In genomic region chr6:108562503-108562993, GRCh38 we compare ENCODE assay signal across 8 cellular contexts. TPM values are rescaled to one million over a fixed set of nuclear protein-coding genes. Genes with fewer than 3 reads are reported as not detected.
DNase-seq lines count a peak whose midpoint lies in the region; ATAC-seq and TF ChIP-seq lines count a peak whose summit lies in the region.

No MANE protein-coding gene starts in this region.

- TF ChIP-seq RAD21 in liver (IDR thresholded peaks at IDR 0.05) = peak; percentile 43 to 63

- POLR2A ChIA-PET in CD4-positive, alpha-beta memory T cell (lab: Charles Lee; ENCODE audit: partially characterized antibody) = interaction anchor here (0.6 kb wide), 1 partner anchor 189 kb away, joined by 3 read pairs; no protein-coding TSS in a partner anchor

- WGBS in liver = 10% methylated on average over 17 of the region's 17 CpGs

- CTCF ChIA-PET in CD4-positive, alpha-beta memory T cell (lab: Charles Lee; ENCODE audit: partially characterized antibody) = no interaction called here

- peaks cover 9 to 26% of the 10 kb centered on the region in 2 donors for H3K36me3 Mint-ChIP-seq in CD4-positive, alpha-beta memory T cell

- no peaks in the 10 kb centered on the region for H3K36me3 ChIP-seq in CD4-positive, alpha-beta memory T cell (ENCODE audit: insufficient read depth, low read length)
- peaks cover 0 to 6% (median 3%) of the 10 kb centered on the region in 4 donors for H3K36me3 ChIP-seq in liver (ENCODE audit: control insufficient read depth in 4 of 4, insufficient read depth in 3 of 4, low read depth in 1 of 4, low read length in 3 of 4)

- H3K4me1 Mint-ChIP-seq in CD4-positive, alpha-beta memory T cell = peaks cover 42 to 61% (median 53%) of the 10 kb centered on the region in 4 donors

- no peak overlapping the region for H3K4me3 ChIP-seq in CD4-positive, alpha-beta memory T cell (ENCODE audit: low read length in 2 of 2)
- H3K4me3 ChIP-seq in liver (ENCODE audit: low read depth in 1 of 3, low read length in 3 of 3) = peak overlapping the region; percentile 68 to 90 (median 84)

- H3K9me3 ChIP-seq in CD4-positive, alpha-beta memory T cell (ENCODE audit: control insufficient read depth in 1 of 2, low read length in 2 of 2) = no peaks in the 10 kb centered on the region
- H3K9me3 ChIP-seq in liver (ENCODE audit: control insufficient read depth in 4 of 4, low read length in 3 of 4) = no peaks in the 10 kb centered on the region

- H3K27ac Mint-ChIP-seq in CD4-positive, alpha-beta memory T cell = peak overlapping the region; percentile 72 to 95 (median 89)

- no peak for DNase-seq in CD4-positive, alpha-beta memory T cell
- DNase-seq in HUDEP-2 (lab: John Stamatoyannopoulos, UW; ENCODE audit: unreplicated experiment in 76 of 76) (peak; percentile 40 to 90 (median 73)), SK-N-DZ (ENCODE audit: low spot score) (peak; percentile 87), ecto neural progenitor cell (ENCODE audit: low spot score) (peak; percentile 71), substantia nigra (lab: John Stamatoyannopoulos, UW) (peak in 29 of 49 donors; percentile 10 to 59 (median 32))

- no peaks in the 10 kb centered on the region for H3K27me3 ChIP-seq in CD4-positive, alpha-beta memory T cell (ENCODE audit: insufficient read depth, low read length)
- H3K27me3 ChIP-seq in liver (ENCODE audit: control insufficient read depth in 4 of 4, insufficient read depth in 4 of 4, low read length in 3 of 4) = no peaks in the 10 kb centered on the region

- intact Hi-C loops in CD4-positive, alpha-beta memory T cell (cut with micrococcal nuclease) = no loop called here

- peaks cover 0 to 2% (median 0%) of the 10 kb centered on the region in 8 donors for H3K9me3 Mint-ChIP-seq in CD4-positive, alpha-beta memory T cell

- no peak for TF ChIP-seq CTCF in liver (IDR thresholded peaks at IDR 0.05; ENCODE audit: low read depth, low read length, missing input control)

- peak overlapping the region; percentile 24 to 93 for H3K9ac ChIP-seq in liver (ENCODE audit: low read depth in 1 of 2, low read length in 2 of 2)

- no peak overlapping the region for H3K27ac ChIP-seq in CD4-positive, alpha-beta memory T cell (ENCODE audit: low read depth, low read length)
- H3K27ac ChIP-seq in liver (ENCODE audit: low read depth in 1 of 2, low read length in 2 of 2) = peak overlapping the region; percentile 84 to 100
- H3K27ac ChIP-seq in substantia nigra (ENCODE audit: low read depth, low read length, poor library complexity, severe bottlenecking) = peak overlapping the region; percentile 60

- peaks cover 56% of the 10 kb centered on the region for H3K4me1 ChIP-seq in CD4-positive, alpha-beta memory T cell (ENCODE audit: insufficient read depth, low read length)
- peaks cover 6 to 55% (median 40%) of the 10 kb centered on the region in 4 donors for H3K4me1 ChIP-seq in liver (ENCODE audit: control insufficient read depth in 4 of 4, insufficient read depth in 4 of 4, low read length in 3 of 4)

- ATAC-seq in HG02798 (IDR thresholded peaks at IDR 0.05; ENCODE audit: poor library complexity, unreplicated experiment) (no peak), HG02571 (IDR thresholded peaks at IDR 0.05; ENCODE audit: unreplicated experiment) (no peak)

- H3K27me3 Mint-ChIP-seq in CD4-positive, alpha-beta memory T cell = no peaks in the 10 kb centered on the region

- H3K4me3 Mint-ChIP-seq in CD4-positive, alpha-beta memory T cell = peak overlapping the region; percentile 75 to 86 (median 80)

TF ChIP-seq in liver, 16 proteins besides CTCF, POLR2A, EP300 and RAD21:
- TF ChIP-seq JUND (IDR thresholded peaks at IDR 0.05) = peak in 1 of 2 donors; percentile 39
- TF ChIP-seq TAF1 (conservative IDR thresholded peaks at IDR 0.05) = no peak
- TF ChIP-seq, protein P1, sequence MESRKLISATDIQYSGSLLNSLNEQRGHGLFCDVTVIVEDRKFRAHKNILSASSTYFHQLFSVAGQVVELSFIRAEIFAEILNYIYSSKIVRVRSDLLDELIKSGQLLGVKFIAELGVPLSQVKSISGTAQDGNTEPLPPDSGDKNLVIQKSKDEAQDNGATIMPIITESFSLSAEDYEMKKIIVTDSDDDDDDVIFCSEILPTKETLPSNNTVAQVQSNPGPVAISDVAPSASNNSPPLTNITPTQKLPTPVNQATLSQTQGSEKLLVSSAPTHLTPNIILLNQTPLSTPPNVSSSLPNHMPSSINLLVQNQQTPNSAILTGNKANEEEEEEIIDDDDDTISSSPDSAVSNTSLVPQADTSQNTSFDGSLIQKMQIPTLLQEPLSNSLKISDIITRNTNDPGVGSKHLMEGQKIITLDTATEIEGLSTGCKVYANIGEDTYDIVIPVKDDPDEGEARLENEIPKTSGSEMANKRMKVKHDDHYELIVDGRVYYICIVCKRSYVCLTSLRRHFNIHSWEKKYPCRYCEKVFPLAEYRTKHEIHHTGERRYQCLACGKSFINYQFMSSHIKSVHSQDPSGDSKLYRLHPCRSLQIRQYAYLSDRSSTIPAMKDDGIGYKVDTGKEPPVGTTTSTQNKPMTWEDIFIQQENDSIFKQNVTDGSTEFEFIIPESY (IDR thresholded peaks at IDR 0.05) = no peak
- no peak for TF ChIP-seq GABPA (IDR thresholded peaks at IDR 0.05 in 1 of 2, conservative IDR thresholded peaks at IDR 0.05 in 1 of 2)
- TF ChIP-seq YY1 (IDR thresholded peaks at IDR 0.05) = no peak
- TF ChIP-seq, protein P2, sequence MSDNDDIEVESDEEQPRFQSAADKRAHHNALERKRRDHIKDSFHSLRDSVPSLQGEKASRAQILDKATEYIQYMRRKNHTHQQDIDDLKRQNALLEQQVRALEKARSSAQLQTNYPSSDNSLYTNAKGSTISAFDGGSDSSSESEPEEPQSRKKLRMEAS (IDR thresholded peaks at IDR 0.05) = peak; percentile 75
- no peak for TF ChIP-seq REST (IDR thresholded peaks at IDR 0.05)
- TF ChIP-seq HNF4G (IDR thresholded peaks at IDR 0.05) = no peak
- no peak for TF ChIP-seq FOXA2 (IDR thresholded peaks at IDR 0.05)
- peak; percentile 39 to 52 for TF ChIP-seq RXRA (IDR thresholded peaks at IDR 0.05)
- TF ChIP-seq SP1 (IDR thresholded peaks at IDR 0.05) = no peak
- no peak for TF ChIP-seq EGR1 (IDR thresholded peaks at IDR 0.05; ENCODE audit: low read depth in 2 of 2)
- TF ChIP-seq, protein P3, sequence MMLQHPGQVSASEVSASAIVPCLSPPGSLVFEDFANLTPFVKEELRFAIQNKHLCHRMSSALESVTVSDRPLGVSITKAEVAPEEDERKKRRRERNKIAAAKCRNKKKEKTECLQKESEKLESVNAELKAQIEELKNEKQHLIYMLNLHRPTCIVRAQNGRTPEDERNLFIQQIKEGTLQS (IDR thresholded peaks at IDR 0.05) = peak; percentile 44
- no peak for TF ChIP-seq FOXA1 (IDR thresholded peaks at IDR 0.05)
- no peak for TF ChIP-seq NR2F2 (IDR thresholded peaks at IDR 0.05)
- peak; percentile 3 to 16 for TF ChIP-seq HNF4A (conservative IDR thresholded peaks at IDR 0.05)

RNA-seq across cellular contexts. Expression of gene FOXO3, which starts 1.8 kb away (rescaled TPM):
- 10 to 100 TPM; 26.4 to 27.0 TPM for total RNA-seq in CD4-positive, alpha-beta memory T cell
- 10 to 100 TPM; 18.3 to 23.7 TPM for polyA plus RNA-seq in CD4-positive, alpha-beta memory T cell
- polyA plus RNA-seq in SK-N-DZ (2014; cell fraction: cytosol; rRNA removed) = 25.5 and 26.1 TPM in 2 replicates
- 9.4 and 14.1 TPM in 2 replicates for polyA plus RNA-seq in SK-N-DZ (2014; cell fraction: nucleus; rRNA removed)
- 10 to 100 TPM; 21.7 to 72.2 TPM for total RNA-seq in liver
- polyA plus RNA-seq in liver = 10 to 100 TPM in 1 of 2 donors, 1 to 10 TPM in 1; 6.0 to 12.8 TPM

Comparison
In these comparisons a context has a peak if more than half of its experiments do, and no peak if none do; other contexts are left out.
1. DNase-seq: peak in HUDEP-2 (76 of 76), SK-N-DZ (single experiment), ecto neural progenitor cell (single experiment) and substantia nigra (29 of 49); none in CD4-positive, alpha-beta memory T cell (0 of 5).
2. H3K4me3 ChIP-seq: peak in liver (3 of 3); none in CD4-positive, alpha-beta memory T cell (0 of 2).